ENCODE assay signal across 34 cellular contexts in genomic region chr7:19091871-19092270, GRCh38. TPM values are rescaled to one million over a fixed set of nuclear protein-coding genes. Genes with fewer than 3 reads are reported as not detected.
"Had no signal": no experiment of that assay in that cellular context is flagged by ENCODE, and none has a peak within 500 bp of the region (broad histone marks: within the 10 kb centered on the region; RNA-seq: fewer than 3 reads in every experiment).

No MANE protein-coding gene starts in this region.

- H3K4me1 ChIP-seq: esophagus muscularis mucosa had no signal

- FAIRE-seq: astrocyte, colon, frontal cortex had no signal

- H3K27ac Mint-ChIP-seq: activated CD4-positive, alpha-beta memory T cell treated with anti-CD3 and anti-CD28 coated beads, Interleukin-2, amount 10 ng/mL, durations not matched to agents 7 days and 5 days; activated CD4-positive, alpha-beta T cell treated with anti-CD3 and anti-CD28 coated beads, Interleukin-2, amount 10 ng/mL, durations not matched to agents 7 days and 5 days; activated naive CD8-positive, alpha-beta T cell; activated T-cell treated with anti-CD3 and anti-CD28 coated beads, Interleukin-2, amount 50 U/mL, for 24 hours; activated T-cell treated with anti-CD3 and anti-CD28 coated beads, Interleukin-2, amount 50 U/mL, for 72 hours; effector memory CD8-positive, alpha-beta T cell had no signal

- H3K9me3 ChIP-seq: esophagus muscularis mucosa had no signal

- ATAC-seq: activated T-cell treated with anti-CD3 and anti-CD28 coated beads, Interleukin-2, amount 50 U/mL, for 72 hours; effector memory CD8-positive, alpha-beta T cell had no signal

- DNase-seq: activated CD4-positive, alpha-beta memory T cell treated with anti-CD3 and anti-CD28 coated beads, Interleukin-2, amount 10 ng/mL, durations not matched to agents 7 days and 5 days; activated CD4-positive, alpha-beta T cell treated with anti-CD3 and anti-CD28 coated beads for 1 hour; activated CD4-positive, alpha-beta T cell treated with anti-CD3 and anti-CD28 coated beads for 4 hours; activated CD4-positive, alpha-beta T cell treated with anti-CD3 and anti-CD28 coated beads, Interleukin-2, amount 10 ng/mL, durations not matched to agents 7 days and 5 days; activated CD4-positive, alpha-beta T cell treated with anti-CD3 and anti-CD28 coated beads, Interleukin-2, amount 50 U/mL, for 4 hours; activated CD8-positive, alpha-beta memory T cell treated with anti-CD3 and anti-CD28 coated beads, Interleukin-2, amount 50 U/mL, for 48 hours; activated effector memory CD4-positive, alpha-beta T cell treated with Interleukin-2 at 50 U/mL for 16 hours; activated gamma-delta T cell treated with Interleukin-2 at 50 U/mL for 16 hours; activated naive CD4-positive, alpha-beta T cell treated with anti-CD3 and anti-CD28 coated beads, Interleukin-2, amount 50 U/mL, for 16 hours; activated naive CD4-positive, alpha-beta T cell treated with Interleukin-2 at 50 U/mL for 16 hours; activated T-cell treated with anti-CD3 and anti-CD28 coated beads for 4 hours; activated T-cell treated with anti-CD3 and anti-CD28 coated beads, Interleukin-2, amount 50 U/mL, for 24 hours; activated T-cell treated with anti-CD3 and anti-CD28 coated beads, Interleukin-2, amount 50 U/mL, for 72 hours; amniotic stem cell; anterior cingulate cortex; brain microvascular endothelial cell; caudate nucleus; cortex of kidney; dermis blood vessel endothelial cell; effector CD4-positive, alpha-beta T cell; effector memory CD8-positive, alpha-beta T cell; erythroblast; head of caudate nucleus; T-helper 2 cell had no signal

- H3K27me3 ChIP-seq: brain microvascular endothelial cell, esophagus muscularis mucosa had no signal

- H3K4me1 Mint-ChIP-seq: activated CD4-positive, alpha-beta memory T cell treated with anti-CD3 and anti-CD28 coated beads, Interleukin-2, amount 10 ng/mL, durations not matched to agents 7 days and 5 days; activated CD4-positive, alpha-beta T cell treated with anti-CD3 and anti-CD28 coated beads, Interleukin-2, amount 10 ng/mL, durations not matched to agents 7 days and 5 days had no signal

- H3K4me3 Mint-ChIP-seq: activated CD4-positive, alpha-beta memory T cell treated with anti-CD3 and anti-CD28 coated beads, Interleukin-2, amount 10 ng/mL, durations not matched to agents 7 days and 5 days; activated CD4-positive, alpha-beta T cell treated with anti-CD3 and anti-CD28 coated beads, Interleukin-2, amount 10 ng/mL, durations not matched to agents 7 days and 5 days; activated naive CD8-positive, alpha-beta T cell; activated T-cell treated with anti-CD3 and anti-CD28 coated beads, Interleukin-2, amount 50 U/mL, for 24 hours; activated T-cell treated with anti-CD3 and anti-CD28 coated beads, Interleukin-2, amount 50 U/mL, for 72 hours; effector memory CD8-positive, alpha-beta T cell had no signal

- H3K4me3 ChIP-seq: esophagus muscularis mucosa had no signal

- H3K9me3 Mint-ChIP-seq: activated CD4-positive, alpha-beta memory T cell treated with anti-CD3 and anti-CD28 coated beads, Interleukin-2, amount 10 ng/mL, durations not matched to agents 7 days and 5 days; activated CD4-positive, alpha-beta T cell treated with anti-CD3 and anti-CD28 coated beads, Interleukin-2, amount 10 ng/mL, durations not matched to agents 7 days and 5 days; activated T-cell treated with anti-CD3 and anti-CD28 coated beads, Interleukin-2, amount 50 U/mL, for 24 hours had no signal

- H3K27ac ChIP-seq: brain microvascular endothelial cell, esophagus muscularis mucosa had no signal

- H3K36me3 Mint-ChIP-seq: activated naive CD8-positive, alpha-beta T cell had no signal

- H3K27me3 Mint-ChIP-seq: activated CD4-positive, alpha-beta memory T cell treated with anti-CD3 and anti-CD28 coated beads, Interleukin-2, amount 10 ng/mL, durations not matched to agents 7 days and 5 days; activated CD4-positive, alpha-beta T cell treated with anti-CD3 and anti-CD28 coated beads, Interleukin-2, amount 10 ng/mL, durations not matched to agents 7 days and 5 days; activated naive CD8-positive, alpha-beta T cell; activated T-cell treated with anti-CD3 and anti-CD28 coated beads, Interleukin-2, amount 50 U/mL, for 24 hours; effector memory CD8-positive, alpha-beta T cell had no signal

- H3K36me3 ChIP-seq: brain microvascular endothelial cell, esophagus muscularis mucosa had no signal

RNA-seq across cellular contexts. Expression of gene TWIST1, which starts 25.6 kb away (rescaled TPM):
- total RNA-seq: dermis blood vessel endothelial cell had no signal

RNA-seq across cellular contexts. Expression of gene FERD3L, which starts 53.4 kb away (rescaled TPM):
- total RNA-seq: activated CD4-positive, alpha-beta memory T cell treated with anti-CD3 and anti-CD28 coated beads, Interleukin-2, amount 10 ng/mL, durations not matched to agents 7 days and 5 days; activated CD4-positive, alpha-beta T cell treated with anti-CD3 and anti-CD28 coated beads, Interleukin-2, amount 10 ng/mL, durations not matched to agents 7 days and 5 days; activated T-cell treated with anti-CD3 and anti-CD28 coated beads, Interleukin-2, amount 50 U/mL, for 72 hours; astrocyte; chondrocyte; dermis blood vessel endothelial cell; esophagus muscularis mucosa; fibroblast of lung; fibroblast of villous mesenchyme; frontal cortex; T-helper 1 cell treated with Interleukin-12 subunit alpha and Interleukin-12 subunit beta and Interleukin-4 antibody, amounts not matched to agents 30 ng/mL and 1 ng/mL, for 36 hours had no signal
- polyA plus RNA-seq: adipose tissue, fibroblast of lung had no signal
